8 cellular contexts compared by ENCODE assay signal in the genomic region with DNA sequence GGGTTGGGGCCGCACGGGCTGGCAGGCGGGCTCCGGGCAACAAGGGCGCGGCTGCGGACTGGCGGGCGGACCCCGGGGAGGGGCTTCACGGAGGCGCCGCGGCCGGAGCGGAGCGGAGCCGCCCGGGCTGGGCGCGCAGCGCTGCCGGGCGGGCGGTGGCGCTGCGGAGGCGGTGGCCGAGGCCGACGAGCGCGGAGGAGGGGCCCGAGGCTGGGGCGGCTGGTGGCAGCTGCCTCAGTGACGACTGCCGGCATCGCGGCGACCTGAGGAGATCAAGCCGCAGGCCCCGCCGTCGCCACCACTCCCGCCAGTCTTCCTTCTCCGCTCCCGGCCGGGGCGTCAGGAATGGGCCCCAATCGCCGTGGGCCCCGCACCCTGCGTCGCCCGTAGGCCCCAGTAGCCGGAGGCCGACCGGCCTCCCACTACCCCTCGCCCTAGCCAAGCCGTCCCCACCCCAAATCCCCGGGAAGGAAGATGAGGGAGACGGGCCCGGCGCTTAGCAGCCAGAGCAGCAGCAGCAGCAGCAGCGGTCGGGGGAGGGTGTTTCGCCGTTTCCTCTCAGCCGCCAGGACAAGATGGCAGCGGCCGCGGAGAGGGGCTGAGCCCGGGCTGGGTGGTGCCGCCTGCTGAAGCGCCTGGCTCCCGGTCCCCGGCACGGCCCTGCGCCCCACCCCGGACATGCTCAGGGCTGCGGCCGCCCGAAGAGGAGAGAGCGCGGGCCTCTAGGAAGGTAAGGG. TPM values are rescaled to one million over a fixed set of nuclear protein-coding genes. Genes with fewer than 3 reads are reported as not detected.
DNase-seq lines count a peak whose midpoint lies in the region; ATAC-seq and TF ChIP-seq lines count a peak whose summit lies in the region.

TSS of gene HIPK3 (plus strand) at position 222 of the 737 bp plus-strand sequence.

- no peaks in the 10 kb centered on the region for H3K9me2 ChIP-seq in OCI-LY1 (ENCODE audit: low read depth, low read length)

- peak within 1 kb of the TSS; percentile 96 for H3K9ac ChIP-seq in OCI-LY1 (ENCODE audit: low read length)

- in situ Hi-C loops in Caki2 (cut with HindIII; ENCODE audit: low pct_unique_long_range_greater_than_20kb, low sequenced_read_pairs): no loop called here

- H3K36me3 ChIP-seq in OCI-LY1 (ENCODE audit: insufficient read depth, low read length): no peaks in the 10 kb centered on the region

- H3K4me1 ChIP-seq in OCI-LY1 (ENCODE audit: insufficient read depth, low read length, severe bottlenecking): peaks cover 35% of the 10 kb centered on the region
- peaks cover 35% of the 10 kb centered on the region for H3K4me1 ChIP-seq in mononuclear cell (ENCODE audit: insufficient read depth, low read length)

- H3K27me3 ChIP-seq in OCI-LY1 (ENCODE audit: insufficient read depth, low read length): no peaks in the 10 kb centered on the region
- H3K27me3 ChIP-seq in mononuclear cell (ENCODE audit: insufficient read depth, low read length): no peaks in the 10 kb centered on the region

- H3K9me3 ChIP-seq in OCI-LY1 (ENCODE audit: low read length): no peaks in the 10 kb centered on the region
- H3K9me3 ChIP-seq in mononuclear cell (ENCODE audit: low read depth, low read length): no peaks in the 10 kb centered on the region

- peak within 1 kb of the TSS; percentile 94 for H3K4me2 ChIP-seq in OCI-LY1 (ENCODE audit: low read length)

- no peaks in the 10 kb centered on the region for H3F3A ChIP-seq in OCI-LY1 (ENCODE audit: insufficient read depth, low read length)

- peak; percentile 70 for DNase-seq in Caki2 (ENCODE audit: low read depth)
- peak; percentile 33 for DNase-seq in HS-5 (ENCODE audit: low read depth)
- peak; percentile 51 for DNase-seq in activated T-cell treated with anti-CD3 and anti-CD28 coated beads for 1 hour (ENCODE audit: low read depth)
- DNase-seq in epidermal melanocyte (ENCODE audit: insufficient read length, low spot score): peak; percentile 56
- DNase-seq in stimulated activated CD8-positive, alpha-beta memory T cell treated with anti-CD3 and anti-CD28 coated beads, Interleukin-2, amount 100 ng/mL, for 48 hours (ENCODE audit: low read depth in 2 of 2): peak; percentile 61 to 70

- H2AFZ ChIP-seq in OCI-LY1 (ENCODE audit: low read length): peak within 1 kb of the TSS; percentile 97

- TF ChIP-seq CTCF in OCI-LY1 (IDR thresholded peaks at IDR 0.05; ENCODE audit: low read length): no peak

- H3K79me2 ChIP-seq in OCI-LY1 (ENCODE audit: insufficient read depth, low read length): peaks cover 35% of the 10 kb centered on the region

- peak; percentile 79 for ATAC-seq in GM19468 (IDR thresholded peaks at IDR 0.05; ENCODE audit: extremely low read depth, unreplicated experiment)

- no peaks in the 10 kb centered on the region for H4K20me1 ChIP-seq in OCI-LY1 (ENCODE audit: insufficient read depth, low read length)

- peak within 1 kb of the TSS; percentile 88 for H3K27ac ChIP-seq in OCI-LY1 (ENCODE audit: low read depth, low read length, poor library complexity, severe bottlenecking)

- H3K4me3 ChIP-seq in OCI-LY1 (ENCODE audit: low read depth, low read length, poor library complexity, severe bottlenecking) (peak within 1 kb of the TSS; percentile 87), mononuclear cell (ENCODE audit: low read length) (peak within 1 kb of the TSS; percentile 91)

RNA-seq across cellular contexts. Expression of gene HIPK3, which starts in this region (rescaled TPM):
- 42.3 and 51.2 TPM in 2 replicates for total RNA-seq in Caki2 (2014; rRNA removed; shearing (Covaris generic); ENCODE audit: low replicate concordance)
- total RNA-seq in mononuclear cell: 112 TPM

Comparison
In these comparisons a context has a peak if more than half of its experiments do, and no peak if none do; other contexts are left out.
1. Peak in every context shown above with its lines: DNase-seq, ATAC-seq, H3K4me3 ChIP-seq and H3K27ac ChIP-seq.